In the genomic region with DNA sequence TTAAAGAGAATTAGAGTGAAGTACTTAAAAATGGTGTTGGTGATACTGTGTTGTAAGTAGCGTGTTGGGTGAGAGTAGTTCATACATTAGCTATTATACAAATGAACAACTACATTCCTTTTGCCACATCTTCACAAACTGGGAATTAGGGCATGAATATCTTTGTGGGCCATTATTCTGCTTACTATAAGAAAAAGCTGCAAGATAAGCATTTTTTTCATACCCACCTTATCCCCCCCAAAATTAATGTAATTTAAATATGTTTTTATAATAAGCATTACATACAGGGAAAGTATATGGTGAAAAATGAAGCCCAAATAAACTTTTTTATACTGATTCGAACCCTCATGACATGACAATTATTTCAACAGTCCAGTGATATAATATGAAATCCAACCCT, we compare ENCODE assay signal across 8 cellular contexts.
"Had no signal": no experiment of that assay in that cellular context is flagged by ENCODE, and none has a peak within 500 bp of the region (broad histone marks: within the 10 kb centered on the region; RNA-seq: fewer than 3 reads in every experiment).

No MANE protein-coding gene starts in this region.

- H3K4me3 ChIP-seq: GM12878 had no signal

- DNase-seq: GDM1, GF-D8 had no signal

- ATAC-seq: GM12878 had no signal

- FAIRE-seq: G401.6, GM12878, GM12891, GM12892, GM18507, GM19239 had no signal
